ENCODE assay signal across 14 cellular contexts in genomic region chr3:126152458-126152857, GRCh38. TPM values are rescaled to one million over a fixed set of nuclear protein-coding genes. Genes with fewer than 3 reads are reported as not detected.
A peak's percentile ranks its signal among the peaks of the same experiment; 100 is the strongest.
DNase-seq lines count a peak whose midpoint lies in the region; TF ChIP-seq lines count a peak whose summit lies in the region.
"Had no signal": no experiment of that assay in that cellular context is flagged by ENCODE, and none has a peak within 500 bp of the region (broad histone marks: within the 10 kb centered on the region; RNA-seq: fewer than 3 reads in every experiment).

No MANE protein-coding gene starts in this region.

- H3K27ac Mint-ChIP-seq in activated CD4-positive, alpha-beta memory T cell treated with anti-CD3 and anti-CD28 coated beads, Interleukin-2, amount 10 ng/mL, durations not matched to agents 7 days and 5 days = no peak overlapping the region
- H3K27ac Mint-ChIP-seq in type B pancreatic cell = no peak overlapping the region
- H3K27ac Mint-ChIP-seq: CD14-positive monocyte had no signal

- no peaks in the 10 kb centered on the region for H3K9me3 Mint-ChIP-seq in activated CD4-positive, alpha-beta memory T cell treated with anti-CD3 and anti-CD28 coated beads, Interleukin-2, amount 10 ng/mL, durations not matched to agents 7 days and 5 days
- H3K9me3 Mint-ChIP-seq in type B pancreatic cell = no peaks in the 10 kb centered on the region

- no peaks in the 10 kb centered on the region for H3K4me1 Mint-ChIP-seq in activated CD4-positive, alpha-beta memory T cell treated with anti-CD3 and anti-CD28 coated beads, Interleukin-2, amount 10 ng/mL, durations not matched to agents 7 days and 5 days
- H3K4me1 Mint-ChIP-seq in type B pancreatic cell (ENCODE audit: unreplicated experiment) = no peaks in the 10 kb centered on the region
- H3K4me1 Mint-ChIP-seq: CD14-positive monocyte had no signal

- POLR2A ChIA-PET in activated CD4-positive, alpha-beta memory T cell treated with anti-CD3 and anti-CD28 coated beads, Interleukin-2, amount 10 ng/mL, durations not matched to agents 7 days and 5 days (lab: Charles Lee) = no interaction called here

- no peaks in the 10 kb centered on the region for H3K27me3 Mint-ChIP-seq in activated CD4-positive, alpha-beta memory T cell treated with anti-CD3 and anti-CD28 coated beads, Interleukin-2, amount 10 ng/mL, durations not matched to agents 7 days and 5 days
- no peaks in the 10 kb centered on the region for H3K27me3 Mint-ChIP-seq in type B pancreatic cell

- no peak for TF ChIP-seq CTCF in type B pancreatic cell (conservative IDR thresholded peaks at IDR 0.05)

- no peaks in the 10 kb centered on the region for H3K36me3 Mint-ChIP-seq in activated CD4-positive, alpha-beta memory T cell treated with anti-CD3 and anti-CD28 coated beads, Interleukin-2, amount 10 ng/mL, durations not matched to agents 7 days and 5 days (ENCODE audit: low read depth)
- H3K36me3 Mint-ChIP-seq in type B pancreatic cell = no peaks in the 10 kb centered on the region
- H3K36me3 Mint-ChIP-seq: CD14-positive monocyte had no signal

- CTCF ChIA-PET in activated CD4-positive, alpha-beta memory T cell treated with anti-CD3 and anti-CD28 coated beads, Interleukin-2, amount 10 ng/mL, durations not matched to agents 7 days and 5 days (lab: Charles Lee) = no interaction called here

- no peak overlapping the region for H3K4me3 Mint-ChIP-seq in activated CD4-positive, alpha-beta memory T cell treated with anti-CD3 and anti-CD28 coated beads, Interleukin-2, amount 10 ng/mL, durations not matched to agents 7 days and 5 days
- H3K4me3 Mint-ChIP-seq in type B pancreatic cell = no peak overlapping the region
- H3K4me3 Mint-ChIP-seq: CD14-positive monocyte had no signal

- DNase-seq in activated CD8-positive, alpha-beta memory T cell treated with anti-CD3 and anti-CD28 coated beads, Interleukin-2, amount 50 U/mL, for 48 hours = peak; percentile 34
- no peak for DNase-seq in activated CD8-positive, alpha-beta memory T cell treated with anti-CD3 and anti-CD28 coated beads, Interleukin-2, amount 50 U/mL, for 4 hours
- peak; percentile 5 for DNase-seq in activated CD4-positive, alpha-beta memory T cell treated with anti-CD3 and anti-CD28 coated beads, Interleukin-2, amount 10 ng/mL, durations not matched to agents 7 days and 5 days
- DNase-seq in mesenteric fat pad (ENCODE audit: low spot score) (peak; percentile 67), type B pancreatic cell (ENCODE audit: extremely low spot score, unreplicated experiment) (peak; percentile 59), NCI-H2107 (lab: John Stamatoyannopoulos, UW) (no peak), DMS 273 treated with DMSO at 0.1 percent for 48 hours (lab: John Stamatoyannopoulos, UW) (no peak)
- DNase-seq: DMS153, EL, NCI-H1048, NCI-H2081, NCI-H510A, NCI-H774 had no signal

RNA-seq across cellular contexts. Expression of gene ALDH1L1, which starts 27.9 kb away (rescaled TPM):
- not detected for total RNA-seq in activated CD4-positive, alpha-beta memory T cell treated with anti-CD3 and anti-CD28 coated beads, Interleukin-2, amount 10 ng/mL, durations not matched to agents 7 days and 5 days
- total RNA-seq in mesenteric fat pad (105 TPM), type B pancreatic cell (ENCODE audit: low replicate concordance) (5.0 and 10.2 TPM in 2 replicates)

Comparison
In these comparisons a context has a peak if more than half of its experiments do, and no peak if none do; other contexts are left out.
1. DNase-seq: peak in activated CD8-positive, alpha-beta memory T cell treated with anti-CD3 and anti-CD28 coated beads, Interleukin-2, amount 50 U/mL, for 48 hours (single experiment), activated CD4-positive, alpha-beta memory T cell treated with anti-CD3 and anti-CD28 coated beads, Interleukin-2, amount 10 ng/mL, durations not matched to agents 7 days and 5 days (single experiment), mesenteric fat pad (single experiment) and type B pancreatic cell (single experiment); none in activated CD8-positive, alpha-beta memory T cell treated with anti-CD3 and anti-CD28 coated beads, Interleukin-2, amount 50 U/mL, for 4 hours (single experiment), NCI-H2107 (single experiment) and DMS 273 treated with DMSO at 0.1 percent for 48 hours (single experiment).